ENCODE assay signal across 8 cellular contexts in the genomic region with DNA sequence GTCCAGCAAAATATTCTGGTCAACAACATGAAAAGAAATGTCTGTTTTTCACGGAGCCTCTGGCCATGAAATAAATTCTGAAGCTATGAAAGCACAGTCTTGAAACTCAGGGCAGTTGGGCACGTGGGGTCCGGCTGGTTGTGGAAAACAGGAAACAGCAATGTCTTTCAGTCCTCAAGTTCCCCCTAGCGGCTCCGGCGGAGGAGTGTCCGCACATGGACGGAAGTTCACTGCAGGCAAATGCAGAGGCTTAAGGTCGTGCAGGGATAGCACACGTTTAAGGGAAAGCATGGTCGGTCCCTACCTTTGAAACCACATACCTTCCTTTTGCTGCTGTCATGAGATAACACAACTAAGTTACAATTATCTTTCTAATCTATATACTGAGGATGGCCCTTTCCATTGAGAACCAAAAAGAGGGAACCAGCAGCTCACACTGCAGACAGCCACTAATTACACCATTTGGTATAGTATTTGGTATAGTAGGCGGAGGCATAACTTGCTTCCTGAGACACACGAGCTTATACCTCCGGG. TPM values are rescaled to one million over a fixed set of nuclear protein-coding genes. Genes with fewer than 3 reads are reported as not detected.
A peak's percentile ranks its signal among the peaks of the same experiment; 100 is the strongest.
DNase-seq lines count a peak whose midpoint lies in the region; ATAC-seq and TF ChIP-seq lines count a peak whose summit lies in the region.

No MANE protein-coding gene starts in this region.

- H3K79me2 ChIP-seq in SK-N-SH (ENCODE audit: insufficient read depth) = no peaks in the 10 kb centered on the region

- 7% methylated on average over 14 of the region's 14 CpGs for WGBS in SK-N-SH (ENCODE audit: low lambda C conversion rate)

- no peaks in the 10 kb centered on the region for H3K36me3 Mint-ChIP-seq in activated naive CD4-positive, alpha-beta T cell treated with anti-CD3 and anti-CD28 coated beads, Interleukin-2, amount 10 ng/mL, durations not matched to agents 7 days and 5 days

- H3K4me3 ChIP-seq in GM12864 (ENCODE audit: low read depth, low read length) = no peak overlapping the region
- H3K4me3 ChIP-seq in SK-N-SH (ENCODE audit: low read depth in 2 of 2, low read length in 1 of 2) = no peak overlapping the region; a peak in 1 of 4 replicates

- DNase-seq in GM12864 (ENCODE audit: low read depth) (peak; percentile 79), NCI-H1048 (lab: John Stamatoyannopoulos, UW) (peak; percentile 51), SK-N-SH (peak; percentile 83), glomerular visceral epithelial cell (ENCODE audit: extremely low spot score) (peak; percentile 88), posterior cingulate gyrus (peak; percentile 79 to 97 (median 86)), ureter (ENCODE audit: low spot score) (peak; percentile 93)
- peak; percentile 87 for DNase-seq in activated naive CD4-positive, alpha-beta T cell treated with anti-CD3 and anti-CD28 coated beads, Interleukin-2, amount 10 ng/mL, durations not matched to agents 7 days and 5 days

- H3K9me2 ChIP-seq in SK-N-SH = no peaks in the 10 kb centered on the region

- no peak for TF ChIP-seq EP300 in SK-N-SH (IDR thresholded peaks at IDR 0.05; ENCODE audit: borderline replicate concordance in 1 of 2, low read depth in 1 of 2, low read length in 1 of 2)

- POLR2A ChIA-PET in SK-N-SH (lab: Yijun Ruan, JAX) = no interaction called here

- intact Hi-C loops in posterior cingulate gyrus (cut with DNase I) = loop anchor here (1.0 to 10.0 kb wide), 3 partner anchors 208 to 610 kb away; no protein-coding TSS in a partner anchor

- H4K20me1 ChIP-seq in SK-N-SH (ENCODE audit: insufficient read depth) = no peaks in the 10 kb centered on the region

- H3K4me1 ChIP-seq in SK-N-SH (ENCODE audit: control insufficient read depth in 1 of 2, insufficient read depth in 2 of 2, low read depth in 1 of 2, low read length in 1 of 2) = peaks cover 6 to 12% of the 10 kb centered on the region in 2 experiments; a peak in 2 of 4 replicates

- H3K27me3 Mint-ChIP-seq in activated naive CD4-positive, alpha-beta T cell treated with anti-CD3 and anti-CD28 coated beads, Interleukin-2, amount 10 ng/mL, durations not matched to agents 7 days and 5 days = peaks cover 26% of the 10 kb centered on the region

- no peak overlapping the region for H3K4me2 ChIP-seq in SK-N-SH

- no peak overlapping the region for H2AFZ ChIP-seq in SK-N-SH (ENCODE audit: low read depth)

- H3K9ac ChIP-seq in SK-N-SH = peak overlapping the region; percentile 0; the same call in 1 of the 2 replicates

- peak overlapping the region in 1 of 2 experiments; percentile 50; a peak in 1 of 4 replicates for H3K27ac ChIP-seq in SK-N-SH (ENCODE audit: low read depth in 2 of 2, low read length in 1 of 2)

- H3F3A ChIP-seq in SK-N-SH (replicated peaks; ENCODE audit: insufficient read depth) = peaks cover 4% of the 10 kb centered on the region

- no peaks in the 10 kb centered on the region for H3K27me3 ChIP-seq in SK-N-SH (ENCODE audit: insufficient read depth)

- ATAC-seq in HG02588 (IDR thresholded peaks at IDR 0.05; ENCODE audit: unreplicated experiment) = peak; percentile 71

- peak; percentile 96 for TF ChIP-seq RAD21 in SK-N-SH (IDR thresholded peaks at IDR 0.05; ENCODE audit: low read length)

- CTCF ChIA-PET in SK-N-SH (lab: Yijun Ruan, JAX) = interaction anchor here (0.6 to 4.9 kb wide), 67 partner anchors 9 to 613 kb away, joined by 3 to 95 read pairs (median 5); no protein-coding TSS in a partner anchor
- CTCF ChIA-PET in activated naive CD4-positive, alpha-beta T cell treated with anti-CD3 and anti-CD28 coated beads, Interleukin-2, amount 10 ng/mL, durations not matched to agents 7 days and 5 days (lab: Charles Lee) = interaction anchor here (0.6 to 3.9 kb wide), 31 partner anchors 11 to 517 kb away, joined by 3 to 63 read pairs (median 4); partner anchors contain the start of gene NFATC2

- no peaks in the 10 kb centered on the region for H3K9me3 Mint-ChIP-seq in activated naive CD4-positive, alpha-beta T cell treated with anti-CD3 and anti-CD28 coated beads, Interleukin-2, amount 10 ng/mL, durations not matched to agents 7 days and 5 days

- H3K9me3 ChIP-seq in SK-N-SH = no peaks in the 10 kb centered on the region

- peaks cover 0 to 3% of the 10 kb centered on the region in 2 experiments for H3K36me3 ChIP-seq in SK-N-SH (replicated peaks in 1 of 2; ENCODE audit: control insufficient read depth in 1 of 2, insufficient read depth in 2 of 2, low read length in 1 of 2)

- H3K4me3 Mint-ChIP-seq in activated naive CD4-positive, alpha-beta T cell treated with anti-CD3 and anti-CD28 coated beads, Interleukin-2, amount 10 ng/mL, durations not matched to agents 7 days and 5 days = no peak overlapping the region

- peak; percentile 91 for TF ChIP-seq CTCF in GM12864 (IDR thresholded peaks at IDR 0.05; ENCODE audit: low read depth, low read length, missing control alignments)
- peak; percentile 90 for TF ChIP-seq CTCF in SK-N-SH (IDR thresholded peaks at IDR 0.05)

- H3K4me1 Mint-ChIP-seq in activated naive CD4-positive, alpha-beta T cell treated with anti-CD3 and anti-CD28 coated beads, Interleukin-2, amount 10 ng/mL, durations not matched to agents 7 days and 5 days = peaks cover 18% of the 10 kb centered on the region

- H3K27ac Mint-ChIP-seq in activated naive CD4-positive, alpha-beta T cell treated with anti-CD3 and anti-CD28 coated beads, Interleukin-2, amount 10 ng/mL, durations not matched to agents 7 days and 5 days = peak overlapping the region; percentile 70

TF ChIP-seq in SK-N-SH, 30 proteins besides CTCF, POLR2A, EP300 and RAD21:
- TF ChIP-seq USF2 (IDR thresholded peaks at IDR 0.05; ENCODE audit: borderline replicate concordance, low read depth, low read length) (peak; percentile 49; the same call in 1 of the 2 replicates), EZH2phosphoT487 (IDR thresholded peaks at IDR 0.05; ENCODE audit: borderline replicate concordance, low read depth) (no peak), FOXM1 (IDR thresholded peaks at IDR 0.05; ENCODE audit: low read depth) (0 out of 2 replicates have a peak, but pooled peaks have one; percentile 29), RCOR1 (IDR thresholded peaks at IDR 0.05; ENCODE audit: low read length) (peak; percentile 56), SIN3A (IDR thresholded peaks at IDR 0.05; ENCODE audit: borderline replicate concordance, low read depth, low read length) (0 out of 2 replicates have a peak, but pooled peaks have one; percentile 17), NFIC (IDR thresholded peaks at IDR 0.05; ENCODE audit: borderline replicate concordance) (no peak), ELF1 (IDR thresholded peaks at IDR 0.05) (peak; percentile 65; the same call in 1 of the 2 replicates), YY1 (IDR thresholded peaks at IDR 0.05; ENCODE audit: low read depth) (no peak), MXI1 (IDR thresholded peaks at IDR 0.05; ENCODE audit: low read depth, low read length) (peak; percentile 90), USF1 (IDR thresholded peaks at IDR 0.05; ENCODE audit: borderline replicate concordance, low read depth) (peak; percentile 84), FOXJ3 (CRISPR knock-in tag; IDR thresholded peaks at IDR 0.05) (no peak), SMC3 (IDR thresholded peaks at IDR 0.05; ENCODE audit: low read depth, low read length) (peak; percentile 97), TCF12 (IDR thresholded peaks at IDR 0.05) (peak; percentile 56)
- TF ChIP-seq, protein P1, sequence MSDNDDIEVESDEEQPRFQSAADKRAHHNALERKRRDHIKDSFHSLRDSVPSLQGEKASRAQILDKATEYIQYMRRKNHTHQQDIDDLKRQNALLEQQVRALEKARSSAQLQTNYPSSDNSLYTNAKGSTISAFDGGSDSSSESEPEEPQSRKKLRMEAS (IDR thresholded peaks at IDR 0.05; ENCODE audit: low read depth) = peak; percentile 96
- TF ChIP-seq, protein P2, sequence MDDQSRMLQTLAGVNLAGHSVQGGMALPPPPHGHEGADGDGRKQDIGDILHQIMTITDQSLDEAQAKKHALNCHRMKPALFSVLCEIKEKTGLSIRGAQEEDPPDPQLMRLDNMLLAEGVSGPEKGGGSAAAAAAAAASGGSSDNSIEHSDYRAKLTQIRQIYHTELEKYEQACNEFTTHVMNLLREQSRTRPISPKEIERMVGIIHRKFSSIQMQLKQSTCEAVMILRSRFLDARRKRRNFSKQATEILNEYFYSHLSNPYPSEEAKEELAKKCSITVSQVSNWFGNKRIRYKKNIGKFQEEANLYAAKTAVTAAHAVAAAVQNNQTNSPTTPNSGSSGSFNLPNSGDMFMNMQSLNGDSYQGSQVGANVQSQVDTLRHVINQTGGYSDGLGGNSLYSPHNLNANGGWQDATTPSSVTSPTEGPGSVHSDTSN (IDR thresholded peaks at IDR 0.05) = no peak

RNA-seq across cellular contexts. Expression of gene NFATC2, which starts 52.5 kb away (rescaled TPM):
- 0.13 and 0.36 TPM in 2 replicates for polyA plus RNA-seq in SK-N-SH (2012; rRNA removed)
- 0.21 and 0.28 TPM in 2 replicates for polyA plus RNA-seq in SK-N-SH (2012; cell fraction: cytosol; rRNA removed)
- 0.90 and 1.0 TPM in 2 replicates for polyA plus RNA-seq in SK-N-SH (2012; cell fraction: nucleus; rRNA removed)
- 10.6 TPM for total RNA-seq in ureter
